15 cellular contexts compared by ENCODE assay signal in the genomic region with DNA sequence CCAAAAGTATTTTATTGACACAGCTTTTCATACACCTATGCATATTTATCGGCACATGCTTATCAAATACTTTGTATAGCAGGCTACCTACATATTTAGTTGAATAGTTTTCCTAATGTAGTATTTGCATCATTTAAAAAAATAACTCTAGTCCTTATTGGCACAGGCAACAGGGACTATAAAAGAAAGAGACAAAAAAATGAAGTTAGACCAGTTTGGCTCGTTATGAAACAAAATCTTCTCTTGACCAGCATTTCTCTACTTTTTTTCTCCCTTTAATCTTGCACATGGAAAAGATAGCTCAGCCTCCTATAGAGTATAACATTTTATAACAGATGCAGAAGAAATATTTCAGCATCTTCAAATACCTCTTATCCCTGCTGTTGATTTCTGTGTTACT.
DNase-seq lines count a peak whose midpoint lies in the region; TF ChIP-seq lines count a peak whose summit lies in the region.
"Had no signal": no experiment of that assay in that cellular context is flagged by ENCODE, and none has a peak within 500 bp of the region (broad histone marks: within the 10 kb centered on the region; RNA-seq: fewer than 3 reads in every experiment).

No MANE protein-coding gene starts in this region.

- peak overlapping the region in 3 of 5 experiments; percentile 5 to 29 (median 8) for H3K27ac Mint-ChIP-seq in brain
- H3K27ac Mint-ChIP-seq: CD4-positive, CD25-positive, alpha-beta regulatory T cell had no signal

- H3K36me3 Mint-ChIP-seq in brain = no peaks in the 10 kb centered on the region
- H3K36me3 Mint-ChIP-seq: CD4-positive, CD25-positive, alpha-beta regulatory T cell had no signal

- H3K27me3 Mint-ChIP-seq in brain = peaks cover 3% of the 10 kb centered on the region
- H3K27me3 Mint-ChIP-seq: CD4-positive, CD25-positive, alpha-beta regulatory T cell had no signal

- DNase-seq in HPDE6-E6E7 (ENCODE audit: extremely low spot score) (peak; percentile 1), NCI-H748 (lab: John Stamatoyannopoulos, UW; ENCODE audit: unreplicated experiment) (peak; percentile 32), retina (peak; percentile 2), COLO829 (ENCODE audit: low spot score) (no peak), occipital lobe (lab: John Stamatoyannopoulos, UW) (no peak)
- no peak for DNase-seq in stimulated activated CD4-positive, alpha-beta T cell treated with anti-CD3 and anti-CD28 coated beads, Interleukin-15, amount 100 ng/mL, for 24 hours
- DNase-seq: ACHN; CD4-positive, CD25-positive, alpha-beta regulatory T cell; Karpas-422; NCI-H1417 treated with DMSO at 0.1 percent for 48 hours; NCI-H2029 treated with DMSO at 0.1 percent for 48 hours; NCI-H2227 treated with DMSO at 0.1 percent for 48 hours; NCI-H524 treated with DMSO at 0.1 percent for 48 hours; Right ventricle myocardium superior had no signal

- H3K4me1 Mint-ChIP-seq in brain = peaks cover 10% of the 10 kb centered on the region
- H3K4me1 Mint-ChIP-seq: CD4-positive, CD25-positive, alpha-beta regulatory T cell had no signal

- no peak for TF ChIP-seq CTCF in brain (conservative IDR thresholded peaks at IDR 0.05)

- peak overlapping the region in 3 of 5 experiments; percentile 49 to 60 (median 54) for H3K4me3 Mint-ChIP-seq in brain
- H3K4me3 Mint-ChIP-seq: CD4-positive, CD25-positive, alpha-beta regulatory T cell had no signal

- peaks cover 7 to 19% (median 7%) of the 10 kb centered on the region in 5 experiments for H3K9me3 Mint-ChIP-seq in brain

Comparison
In these comparisons a context has a peak if more than half of its experiments do, and no peak if none do; other contexts are left out.
1. DNase-seq: peak in HPDE6-E6E7 (single experiment), NCI-H748 (single experiment) and retina (single experiment); none in stimulated activated CD4-positive, alpha-beta T cell treated with anti-CD3 and anti-CD28 coated beads, Interleukin-15, amount 100 ng/mL, for 24 hours (single experiment), COLO829 (single experiment) and occipital lobe (single experiment).